1 cellular context compared by ENCODE assay signal in the genomic region with DNA sequence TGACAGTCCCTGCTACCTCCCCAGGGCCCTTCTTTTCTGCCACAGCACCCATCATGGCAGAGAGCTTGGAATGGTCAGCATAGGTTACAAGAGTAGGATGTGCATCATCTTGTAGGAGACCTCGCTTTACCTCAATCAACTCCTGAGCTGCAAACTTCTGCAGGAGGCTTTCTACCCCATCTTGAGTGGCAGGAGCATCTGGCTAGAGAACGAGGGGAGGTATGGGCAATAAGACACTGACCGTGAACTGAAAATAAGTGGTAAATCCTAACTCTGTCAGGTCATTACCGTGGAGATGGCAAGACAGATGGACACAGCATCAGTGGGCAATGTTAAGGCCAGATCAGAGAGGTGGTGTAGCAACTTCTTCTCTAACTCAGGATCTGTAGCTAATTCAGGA.
TF ChIP-seq lines count a peak whose summit lies in the region.

No MANE protein-coding gene starts in this region.

TF ChIP-seq in GM23338, 12 proteins besides CTCF, POLR2A, EP300 and RAD21:
- no peak for TF ChIP-seq STAT1 (IDR thresholded peaks at IDR 0.05; ENCODE audit: unreplicated experiment)
- TF ChIP-seq ZNF114 (CRISPR knock-in tag; IDR thresholded peaks at IDR 0.05) = no peak
- TF ChIP-seq, protein P1, sequence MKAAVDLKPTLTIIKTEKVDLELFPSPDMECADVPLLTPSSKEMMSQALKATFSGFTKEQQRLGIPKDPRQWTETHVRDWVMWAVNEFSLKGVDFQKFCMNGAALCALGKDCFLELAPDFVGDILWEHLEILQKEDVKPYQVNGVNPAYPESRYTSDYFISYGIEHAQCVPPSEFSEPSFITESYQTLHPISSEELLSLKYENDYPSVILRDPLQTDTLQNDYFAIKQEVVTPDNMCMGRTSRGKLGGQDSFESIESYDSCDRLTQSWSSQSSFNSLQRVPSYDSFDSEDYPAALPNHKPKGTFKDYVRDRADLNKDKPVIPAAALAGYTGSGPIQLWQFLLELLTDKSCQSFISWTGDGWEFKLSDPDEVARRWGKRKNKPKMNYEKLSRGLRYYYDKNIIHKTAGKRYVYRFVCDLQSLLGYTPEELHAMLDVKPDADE (IDR thresholded peaks at IDR 0.05) = no peak
- no peak for TF ChIP-seq NANOG (IDR thresholded peaks at IDR 0.05; ENCODE audit: borderline replicate concordance)
- TF ChIP-seq CREB1 (CRISPR knock-in tag; IDR thresholded peaks at IDR 0.05; ENCODE audit: low read depth) = no peak
- no peak for TF ChIP-seq EZH2phosphoT487 (IDR thresholded peaks at IDR 0.05; ENCODE audit: unreplicated experiment)
- TF ChIP-seq, protein P2, sequence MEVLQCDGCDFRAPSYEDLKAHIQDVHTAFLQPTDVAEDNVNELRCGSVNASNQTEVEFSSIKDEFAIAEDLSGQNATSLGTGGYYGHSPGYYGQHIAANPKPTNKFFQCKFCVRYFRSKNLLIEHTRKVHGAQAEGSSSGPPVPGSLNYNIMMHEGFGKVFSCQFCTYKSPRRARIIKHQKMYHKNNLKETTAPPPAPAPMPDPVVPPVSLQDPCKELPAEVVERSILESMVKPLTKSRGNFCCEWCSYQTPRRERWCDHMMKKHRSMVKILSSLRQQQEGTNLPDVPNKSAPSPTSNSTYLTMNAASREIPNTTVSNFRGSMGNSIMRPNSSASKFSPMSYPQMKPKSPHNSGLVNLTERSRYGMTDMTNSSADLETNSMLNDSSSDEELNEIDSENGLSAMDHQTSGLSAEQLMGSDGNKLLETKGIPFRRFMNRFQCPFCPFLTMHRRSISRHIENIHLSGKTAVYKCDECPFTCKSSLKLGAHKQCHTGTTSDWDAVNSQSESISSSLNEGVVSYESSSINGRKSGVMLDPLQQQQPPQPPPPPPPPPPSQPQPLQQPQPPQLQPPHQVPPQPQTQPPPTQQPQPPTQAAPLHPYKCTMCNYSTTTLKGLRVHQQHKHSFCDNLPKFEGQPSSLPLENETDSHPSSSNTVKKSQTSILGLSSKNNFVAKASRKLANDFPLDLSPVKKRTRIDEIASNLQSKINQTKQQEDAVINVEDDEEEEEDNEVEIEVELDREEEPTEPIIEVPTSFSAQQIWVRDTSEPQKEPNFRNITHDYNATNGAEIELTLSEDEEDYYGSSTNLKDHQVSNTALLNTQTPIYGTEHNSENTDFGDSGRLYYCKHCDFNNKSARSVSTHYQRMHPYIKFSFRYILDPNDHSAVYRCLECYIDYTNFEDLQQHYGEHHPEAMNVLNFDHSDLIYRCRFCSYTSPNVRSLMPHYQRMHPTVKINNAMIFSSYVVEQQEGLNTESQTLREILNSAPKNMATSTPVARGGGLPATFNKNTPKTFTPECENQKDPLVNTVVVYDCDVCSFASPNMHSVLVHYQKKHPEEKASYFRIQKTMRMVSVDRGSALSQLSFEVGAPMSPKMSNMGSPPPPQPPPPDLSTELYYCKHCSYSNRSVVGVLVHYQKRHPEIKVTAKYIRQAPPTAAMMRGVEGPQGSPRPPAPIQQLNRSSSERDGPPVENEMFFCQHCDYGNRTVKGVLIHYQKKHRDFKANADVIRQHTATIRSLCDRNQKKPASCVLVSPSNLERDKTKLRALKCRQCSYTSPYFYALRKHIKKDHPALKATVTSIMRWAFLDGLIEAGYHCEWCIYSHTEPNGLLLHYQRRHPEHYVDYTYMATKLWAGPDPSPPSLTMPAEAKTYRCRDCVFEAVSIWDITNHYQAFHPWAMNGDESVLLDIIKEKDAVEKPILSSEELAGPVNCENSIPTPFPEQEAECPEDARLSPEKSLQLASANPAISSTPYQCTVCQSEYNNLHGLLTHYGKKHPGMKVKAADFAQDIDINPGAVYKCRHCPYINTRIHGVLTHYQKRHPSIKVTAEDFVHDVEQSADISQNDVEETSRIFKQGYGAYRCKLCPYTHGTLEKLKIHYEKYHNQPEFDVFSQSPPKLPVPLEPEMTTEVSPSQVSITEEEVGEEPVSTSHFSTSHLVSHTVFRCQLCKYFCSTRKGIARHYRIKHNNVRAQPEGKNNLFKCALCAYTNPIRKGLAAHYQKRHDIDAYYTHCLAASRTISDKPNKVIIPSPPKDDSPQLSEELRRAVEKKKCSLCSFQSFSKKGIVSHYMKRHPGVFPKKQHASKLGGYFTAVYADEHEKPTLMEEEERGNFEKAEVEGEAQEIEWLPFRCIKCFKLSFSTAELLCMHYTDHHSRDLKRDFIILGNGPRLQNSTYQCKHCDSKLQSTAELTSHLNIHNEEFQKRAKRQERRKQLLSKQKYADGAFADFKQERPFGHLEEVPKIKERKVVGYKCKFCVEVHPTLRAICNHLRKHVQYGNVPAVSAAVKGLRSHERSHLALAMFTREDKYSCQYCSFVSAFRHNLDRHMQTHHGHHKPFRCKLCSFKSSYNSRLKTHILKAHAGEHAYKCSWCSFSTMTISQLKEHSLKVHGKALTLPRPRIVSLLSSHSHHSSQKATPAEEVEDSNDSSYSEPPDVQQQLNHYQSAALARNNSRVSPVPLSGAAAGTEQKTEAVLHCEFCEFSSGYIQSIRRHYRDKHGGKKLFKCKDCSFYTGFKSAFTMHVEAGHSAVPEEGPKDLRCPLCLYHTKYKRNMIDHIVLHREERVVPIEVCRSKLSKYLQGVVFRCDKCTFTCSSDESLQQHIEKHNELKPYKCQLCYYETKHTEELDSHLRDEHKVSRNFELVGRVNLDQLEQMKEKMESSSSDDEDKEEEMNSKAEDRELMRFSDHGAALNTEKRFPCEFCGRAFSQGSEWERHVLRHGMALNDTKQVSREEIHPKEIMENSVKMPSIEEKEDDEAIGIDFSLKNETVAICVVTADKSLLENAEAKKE (CRISPR knock-in tag; IDR thresholded peaks at IDR 0.05) = no peak
